In genomic region chr7:92682767-92683539, GRCh38 we compare ENCODE assay signal across 14 cellular contexts.
DNase-seq lines count a peak whose midpoint lies in the region; ATAC-seq and TF ChIP-seq lines count a peak whose summit lies in the region.
"Had no signal": no experiment of that assay in that cellular context is flagged by ENCODE, and none has a peak within 500 bp of the region (broad histone marks: within the 10 kb centered on the region; RNA-seq: fewer than 3 reads in every experiment).

No MANE protein-coding gene starts in this region.

- peak; percentile 67 for ATAC-seq in SK-N-SH treated with all-trans-retinoic acid at 6 μM for 48 hours
- ATAC-seq: foreskin keratinocyte, left ventricle myocardium superior had no signal

- H3K79me2 ChIP-seq in osteoblast (ENCODE audit: insufficient read depth, low read length), result peaks cover 57% of the 10 kb centered on the region

- H3K4me2 ChIP-seq in osteoblast (ENCODE audit: insufficient read depth, low read length), result no peak overlapping the region

- H3K27ac ChIP-seq in osteoblast (ENCODE audit: low read depth, low read length), result peak overlapping the region; percentile 37
- H3K27ac ChIP-seq: breast epithelium had no signal

- H3K36me3 ChIP-seq in osteoblast (ENCODE audit: insufficient read depth, low read length), result no peaks in the 10 kb centered on the region
- H3K36me3 ChIP-seq: breast epithelium, tibial artery had no signal

- H2AFZ ChIP-seq in osteoblast (ENCODE audit: low read length), result no peak overlapping the region

- no peaks in the 10 kb centered on the region for H3K27me3 ChIP-seq in osteoblast (ENCODE audit: insufficient read depth, low read length)
- H3K27me3 ChIP-seq: breast epithelium, foreskin keratinocyte, tibial artery had no signal

- TF ChIP-seq CTCF in osteoblast (IDR thresholded peaks at IDR 0.05; ENCODE audit: extremely low read depth, low read depth, low read length), result no peak

- no peaks in the 10 kb centered on the region for H4K20me1 ChIP-seq in osteoblast (ENCODE audit: insufficient read depth, low read length)

- DNase-seq in DMS53 treated with DMSO at 0.1 percent for 48 hours (lab: John Stamatoyannopoulos, UW; ENCODE audit: unreplicated experiment), result peak; percentile 39
- DNase-seq in dermis blood vessel endothelial cell, result peak; percentile 59
- DNase-seq in osteoblast (ENCODE audit: insufficient read length, low spot score, missing footprints), result no peak
- no peak for DNase-seq in cerebellar nuclear complex (lab: John Stamatoyannopoulos, UW)
- DNase-seq in medulla oblongata (ENCODE audit: extremely low spot score), result no peak
- DNase-seq in activated effector memory CD4-positive, alpha-beta T cell treated with anti-CD3 and anti-CD28 coated beads, Interleukin-2, amount 50 U/mL, for 16 hours, result no peak
- no peak for DNase-seq in NCI-H2171 (lab: John Stamatoyannopoulos, UW)
- DNase-seq: foreskin keratinocyte, left ventricle myocardium superior, NCI-H524 treated with DMSO at 0.1 percent for 48 hours, SHP77 treated with DMSO at 0.1 percent for 48 hours, tibial artery had no signal

- H3K4me3 ChIP-seq in osteoblast (ENCODE audit: insufficient read depth, low read length), result no peak overlapping the region
- H3K4me3 ChIP-seq: breast epithelium, tibial artery had no signal

- H3K9me3 ChIP-seq in osteoblast (ENCODE audit: low read depth, low read length), result no peaks in the 10 kb centered on the region
- H3K9me3 ChIP-seq: breast epithelium, tibial artery had no signal

- peaks cover 5% of the 10 kb centered on the region for H3K4me1 ChIP-seq in osteoblast (ENCODE audit: insufficient read depth, low read length)
- H3K4me1 ChIP-seq: breast epithelium had no signal

TF ChIP-seq in SK-N-SH treated with all-trans-retinoic acid at 6 μM for 48 hours, 23 proteins besides CTCF, POLR2A, EP300 and RAD21:
- no peak for TF ChIP-seq ZFP30 (CRISPR knock-in tag; IDR thresholded peaks at IDR 0.05)
- no peak for TF ChIP-seq ZNF70 (CRISPR knock-in tag; IDR thresholded peaks at IDR 0.05)
- TF ChIP-seq ZC3H10 (CRISPR knock-in tag; IDR thresholded peaks at IDR 0.05), result no peak
- no peak for TF ChIP-seq ESRRG (CRISPR knock-in tag; IDR thresholded peaks at IDR 0.05)
- TF ChIP-seq CREB5 (CRISPR knock-in tag; IDR thresholded peaks at IDR 0.05; ENCODE audit: low read depth), result no peak
TF ChIP-seq in SK-N-SH treated with all-trans-retinoic acid at 6 μM for 48 hours: peak in this region for 0.

Comparison
In these comparisons a context has a peak if more than half of its experiments do, and no peak if none do; other contexts are left out.
1. DNase-seq: peak in DMS53 treated with DMSO at 0.1 percent for 48 hours (single experiment) and dermis blood vessel endothelial cell (single experiment); none in osteoblast (single experiment), cerebellar nuclear complex (0 of 2), medulla oblongata (single experiment), activated effector memory CD4-positive, alpha-beta T cell treated with anti-CD3 and anti-CD28 coated beads, Interleukin-2, amount 50 U/mL, for 16 hours (single experiment) and NCI-H2171 (single experiment).